Comparison of ENCODE assay signal across 12 cellular contexts in the genomic region with DNA sequence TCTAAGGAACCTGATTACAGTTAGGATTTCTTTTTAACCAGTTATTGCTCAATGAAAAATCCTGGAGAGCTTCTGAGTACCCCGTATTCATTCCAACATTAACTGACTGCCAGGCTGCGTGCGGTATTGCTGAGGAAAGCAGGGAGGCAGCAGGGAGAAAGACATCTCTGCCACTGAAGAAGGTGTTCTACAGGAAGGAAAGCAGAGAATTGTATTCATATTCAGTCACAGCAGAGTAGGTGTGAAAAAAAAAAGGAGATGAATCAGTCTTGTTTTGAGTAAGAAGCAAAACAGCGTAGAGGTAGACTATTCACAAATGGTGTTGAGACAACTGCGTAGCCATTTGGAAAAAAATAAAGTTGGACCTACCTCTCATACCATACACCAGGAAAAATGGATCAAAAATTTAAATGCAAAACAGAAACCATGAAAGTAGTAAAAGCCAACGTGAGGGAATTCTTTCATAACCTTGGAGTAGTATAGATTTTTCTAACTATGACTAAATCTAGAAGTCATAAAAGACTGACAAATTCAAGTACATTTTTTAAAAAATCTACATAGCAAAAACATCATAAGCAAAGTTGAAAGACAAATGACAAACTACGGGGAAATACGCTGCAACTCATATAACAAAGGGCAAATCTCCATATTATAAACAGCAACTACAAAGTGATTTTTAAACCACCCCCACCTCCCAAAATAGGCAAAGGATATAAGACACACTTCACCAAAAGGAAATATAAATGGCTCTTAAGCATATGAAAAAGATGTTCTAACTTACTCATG. TPM values are rescaled to one million over a fixed set of nuclear protein-coding genes. Genes with fewer than 3 reads are reported as not detected.
A peak's percentile ranks its signal among the peaks of the same experiment; 100 is the strongest.
DNase-seq lines count a peak whose midpoint lies in the region; ATAC-seq, FAIRE-seq and TF ChIP-seq lines count a peak whose summit lies in the region.
"Had no signal": no experiment of that assay in that cellular context is flagged by ENCODE, and none has a peak within 500 bp of the region (broad histone marks: within the 10 kb centered on the region; RNA-seq: fewer than 3 reads in every experiment).

No MANE protein-coding gene starts in this region.

- H3K4me3 Mint-ChIP-seq in activated naive CD4-positive, alpha-beta T cell treated with anti-CD3 and anti-CD28 coated beads for 36 hours = no peak overlapping the region
- H3K4me3 Mint-ChIP-seq in stimulated activated naive CD8-positive, alpha-beta T cell treated with anti-CD3 and anti-CD28 coated beads, Interleukin-15, Interleukin-2, amounts not matched to agents 100 ng/mL and 50 ng/mL, for 24 hours = peak overlapping the region; percentile 38
- no peak overlapping the region for H3K4me3 Mint-ChIP-seq in mesothelial cell of epicardium

- DNase-seq in activated naive CD4-positive, alpha-beta T cell treated with anti-CD3 and anti-CD28 coated beads for 36 hours = peak; percentile 47
- no peak for DNase-seq in activated naive CD4-positive, alpha-beta T cell (lab: John Stamatoyannopoulos, UW)
- DNase-seq in H54 (ENCODE audit: insufficient read length, low spot score) (no peak), mucosa of descending colon (no peak), upper lobe of right lung (no peak), mesothelial cell of epicardium (ENCODE audit: low spot score in 2 of 2, unreplicated experiment in 2 of 2) (no peak)
- DNase-seq: amniotic stem cell; NCI-H524; SJCRH30; stimulated activated naive CD4-positive, alpha-beta T cell treated with Interleukin-2 at 50 U/mL for 16 hours had no signal

- CTCF ChIA-PET in activated naive CD4-positive, alpha-beta T cell treated with anti-CD3 and anti-CD28 coated beads for 36 hours (lab: Charles Lee) = interaction anchor here (0.7 to 2.0 kb wide), 8 partner anchors 7 to 630 kb away, joined by 3 to 13 read pairs (median 4); partner anchors contain the start of gene STX17

- intact Hi-C loops in activated naive CD4-positive, alpha-beta T cell treated with anti-CD3 and anti-CD28 coated beads for 36 hours (cut with micrococcal nuclease) = loop anchor here (1.0 to 10.0 kb wide), 7 partner anchors 8 to 817 kb away; no protein-coding TSS in a partner anchor
- intact Hi-C loops in mucosa of descending colon (cut with DNase I, micrococcal nuclease) = no loop called here
- intact Hi-C loops in upper lobe of right lung (cut with DNase I) = no loop called here

- no peak for TF ChIP-seq POLR2A in H54 (IDR thresholded peaks at IDR 0.05; ENCODE audit: low read depth, low read length)

- H3K27me3 ChIP-seq in upper lobe of right lung = no peaks in the 10 kb centered on the region
- H3K27me3 ChIP-seq: SJCRH30 had no signal

- peak overlapping the region; percentile 74 for H3K27ac Mint-ChIP-seq in activated naive CD4-positive, alpha-beta T cell treated with anti-CD3 and anti-CD28 coated beads for 36 hours
- H3K27ac Mint-ChIP-seq in stimulated activated naive CD8-positive, alpha-beta T cell treated with anti-CD3 and anti-CD28 coated beads, Interleukin-15, Interleukin-2, amounts not matched to agents 100 ng/mL and 50 ng/mL, for 24 hours = peak overlapping the region; percentile 67
- H3K27ac Mint-ChIP-seq in mesothelial cell of epicardium = no peak overlapping the region

- H3K9me3 ChIP-seq in mucosa of descending colon = no peaks in the 10 kb centered on the region
- no peaks in the 10 kb centered on the region for H3K9me3 ChIP-seq in upper lobe of right lung
- H3K9me3 ChIP-seq: SJCRH30 had no signal

- peaks cover 13% of the 10 kb centered on the region for H3K27me3 Mint-ChIP-seq in activated naive CD4-positive, alpha-beta T cell treated with anti-CD3 and anti-CD28 coated beads for 36 hours (ENCODE audit: low read depth)
- H3K27me3 Mint-ChIP-seq in stimulated activated naive CD8-positive, alpha-beta T cell treated with anti-CD3 and anti-CD28 coated beads, Interleukin-15, Interleukin-2, amounts not matched to agents 100 ng/mL and 50 ng/mL, for 24 hours = no peaks in the 10 kb centered on the region
- no peaks in the 10 kb centered on the region for H3K27me3 Mint-ChIP-seq in mesothelial cell of epicardium (ENCODE audit: low read depth)

- H3K27ac ChIP-seq in upper lobe of right lung = no peak overlapping the region
- H3K27ac ChIP-seq: SJCRH30 had no signal

- H3K36me3 ChIP-seq in mucosa of descending colon (ENCODE audit: low read depth) (no peaks in the 10 kb centered on the region), upper lobe of right lung (no peaks in the 10 kb centered on the region)
- H3K36me3 ChIP-seq: SJCRH30 had no signal

- no peak for TF ChIP-seq CTCF in mucosa of descending colon (IDR thresholded peaks at IDR 0.05)
- TF ChIP-seq CTCF in upper lobe of right lung (IDR thresholded peaks at IDR 0.05) = no peak
- no peak for TF ChIP-seq CTCF in mesothelial cell of epicardium (IDR thresholded peaks at IDR 0.05; ENCODE audit: unreplicated experiment)

- no peak overlapping the region for H3K4me3 ChIP-seq in mucosa of descending colon
- H3K4me3 ChIP-seq in upper lobe of right lung = no peak overlapping the region
- H3K4me3 ChIP-seq: SJCRH30 had no signal

- H3K9me3 Mint-ChIP-seq in activated naive CD4-positive, alpha-beta T cell treated with anti-CD3 and anti-CD28 coated beads for 36 hours = no peaks in the 10 kb centered on the region
- H3K9me3 Mint-ChIP-seq in stimulated activated naive CD8-positive, alpha-beta T cell treated with anti-CD3 and anti-CD28 coated beads, Interleukin-15, Interleukin-2, amounts not matched to agents 100 ng/mL and 50 ng/mL, for 24 hours = no peaks in the 10 kb centered on the region
- H3K9me3 Mint-ChIP-seq in mesothelial cell of epicardium = no peaks in the 10 kb centered on the region

- peak; percentile 33 for FAIRE-seq in H54 (lab: Jason Lieb, UNC)

- peak; percentile 47 for ATAC-seq in HG03565 (IDR thresholded peaks at IDR 0.05; ENCODE audit: unreplicated experiment)
- no peak for ATAC-seq in mucosa of descending colon
- no peak for ATAC-seq in upper lobe of right lung

- H3K4me1 ChIP-seq in mucosa of descending colon (ENCODE audit: low read depth) (no peaks in the 10 kb centered on the region), upper lobe of right lung (peaks cover 8% of the 10 kb centered on the region)
- H3K4me1 ChIP-seq: SJCRH30 had no signal

- peaks cover 1% of the 10 kb centered on the region for H3K36me3 Mint-ChIP-seq in activated naive CD4-positive, alpha-beta T cell treated with anti-CD3 and anti-CD28 coated beads for 36 hours (ENCODE audit: low read depth)
- no peaks in the 10 kb centered on the region for H3K36me3 Mint-ChIP-seq in stimulated activated naive CD8-positive, alpha-beta T cell treated with anti-CD3 and anti-CD28 coated beads, Interleukin-15, Interleukin-2, amounts not matched to agents 100 ng/mL and 50 ng/mL, for 24 hours (ENCODE audit: low read depth)
- H3K36me3 Mint-ChIP-seq in mesothelial cell of epicardium = peaks cover 8% of the 10 kb centered on the region

- H3K4me1 Mint-ChIP-seq in activated naive CD4-positive, alpha-beta T cell treated with anti-CD3 and anti-CD28 coated beads for 36 hours (ENCODE audit: low read depth) = peaks cover 32% of the 10 kb centered on the region
- peaks cover 88% of the 10 kb centered on the region for H3K4me1 Mint-ChIP-seq in stimulated activated naive CD8-positive, alpha-beta T cell treated with anti-CD3 and anti-CD28 coated beads, Interleukin-15, Interleukin-2, amounts not matched to agents 100 ng/mL and 50 ng/mL, for 24 hours (ENCODE audit: low read depth)
- peaks cover 47% of the 10 kb centered on the region for H3K4me1 Mint-ChIP-seq in mesothelial cell of epicardium

RNA-seq across cellular contexts. Expression of gene NR4A3, which starts 9.9 kb away (rescaled TPM):
- total RNA-seq in activated naive CD4-positive, alpha-beta T cell treated with anti-CD3 and anti-CD28 coated beads for 36 hours = 1 to 10 TPM; 3.8 to 4.2 TPM
- 10 to 100 TPM in 1 of 3 donors, under 1 TPM in 2; 0.51 to 25.0 (median 0.69) TPM for total RNA-seq in mucosa of descending colon
- total RNA-seq in upper lobe of right lung = 3.8 TPM
- total RNA-seq in mesothelial cell of epicardium = 14.2 to 15.4 TPM (median 15.3 TPM) in 3 replicates
